In the genomic region with DNA sequence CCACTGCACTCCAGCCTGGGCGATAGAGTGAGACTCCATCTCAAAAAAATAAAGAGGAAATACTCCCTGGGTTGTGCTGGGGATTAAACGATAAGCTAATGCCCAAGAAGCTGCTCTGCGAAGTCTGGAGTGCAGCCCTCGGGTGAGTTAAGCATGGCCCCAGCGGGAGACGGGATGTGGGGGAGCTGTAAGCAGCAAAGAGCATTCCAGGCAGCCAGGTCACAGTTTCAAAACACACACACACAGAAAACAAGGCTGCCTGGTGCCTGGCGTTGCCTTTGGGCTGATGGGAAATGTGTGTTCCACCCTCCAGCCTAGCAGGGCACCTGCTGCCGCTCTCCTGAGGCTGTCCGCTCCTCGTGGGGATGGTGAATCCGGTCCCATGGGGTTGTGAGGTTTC, we compare ENCODE assay signal across 14 cellular contexts. TPM values are rescaled to one million over a fixed set of nuclear protein-coding genes. Genes with fewer than 3 reads are reported as not detected.
DNase-seq lines count a peak whose midpoint lies in the region; ATAC-seq, FAIRE-seq and TF ChIP-seq lines count a peak whose summit lies in the region.
"Had no signal": no experiment of that assay in that cellular context is flagged by ENCODE, and none has a peak within 500 bp of the region (broad histone marks: within the 10 kb centered on the region; RNA-seq: fewer than 3 reads in every experiment).

No MANE protein-coding gene starts in this region.

- H2AFZ ChIP-seq in PC-9: no peak overlapping the region

- POLR2A ChIA-PET in AG04450 (lab: Yijun Ruan, JAX) (interaction anchor here (1.0 kb wide), 1 partner anchor 14 kb away, joined by 10 read pairs; no protein-coding TSS in a partner anchor), PC-9 (lab: Charles Lee; ENCODE audit: unreplicated experiment) (no interaction called here)

- H3K79me2 ChIP-seq in PC-9 (ENCODE audit: low read depth): no peaks in the 10 kb centered on the region

- no peaks in the 10 kb centered on the region; the same call in 1 of the 2 replicates for H3K9me3 ChIP-seq in AG04450 (ENCODE audit: control insufficient read depth, insufficient read depth, low read length)
- no peaks in the 10 kb centered on the region for H3K9me3 ChIP-seq in PC-9 (ENCODE audit: insufficient read depth, low read depth)

- H3K27me3 ChIP-seq in AG04450 (ENCODE audit: control insufficient read depth, insufficient read depth, low read length) (no peaks in the 10 kb centered on the region), PC-9 (ENCODE audit: insufficient read depth, low read depth) (no peaks in the 10 kb centered on the region)

- no peak overlapping the region for H3K4me2 ChIP-seq in PC-9

- H3K27ac ChIP-seq in AG04450 (ENCODE audit: low read depth, low read length) (peak overlapping the region; percentile 21), PC-9 (no peak overlapping the region)

- no peak overlapping the region for H3K4me3 ChIP-seq in AG04450 (ENCODE audit: low read depth, low read length)
- H3K4me3 ChIP-seq in choroid plexus epithelial cell (ENCODE audit: low read depth, low read length): no peak overlapping the region
- H3K4me3 ChIP-seq in PC-9: no peak overlapping the region

- peaks cover 18% of the 10 kb centered on the region for H3K36me3 ChIP-seq in PC-9 (ENCODE audit: low read depth)

- TF ChIP-seq CTCF in AG04450 (IDR thresholded peaks at IDR 0.05; ENCODE audit: low read depth, low read length) (no peak), choroid plexus epithelial cell (conservative IDR thresholded peaks at IDR 0.05; ENCODE audit: low read depth, low read length) (no peak), PC-9 (conservative IDR thresholded peaks at IDR 0.05) (no peak)

- BruUV-seq in PC-9 (replicated peaks; lab: Mats Ljungman, UMichigan): no TSS peak

- no peaks in the 10 kb centered on the region for H3K4me1 ChIP-seq in PC-9 (replicated peaks; ENCODE audit: insufficient read depth)

- peaks cover 8% of the 10 kb centered on the region; the same call in 1 of the 2 replicates for H4K20me1 ChIP-seq in PC-9 (ENCODE audit: insufficient read depth)

- intact Hi-C loops in PC-9 (cut with micrococcal nuclease; ENCODE audit: unreplicated experiment): no loop called here

- H3F3A ChIP-seq in PC-9 (ENCODE audit: insufficient read depth, low read depth): peaks cover 18% of the 10 kb centered on the region; the same call in 1 of the 2 replicates

- FAIRE-seq in RCC 7860 (lab: Jason Lieb, UNC): no peak

- no peak for ATAC-seq in HG02973 (IDR thresholded peaks at IDR 0.05; ENCODE audit: unreplicated experiment)
- no peak for ATAC-seq in HG03520 (IDR thresholded peaks at IDR 0.05; ENCODE audit: unreplicated experiment)
- ATAC-seq: T-helper 17 cell had no signal

- H3K9me2 ChIP-seq in PC-9 (ENCODE audit: insufficient read depth): no peaks in the 10 kb centered on the region

- peak; percentile 51 for DNase-seq in AG04450 (ENCODE audit: low read depth, low spot score)
- DNase-seq in LHCN-M2 (ENCODE audit: low read depth): peak; percentile 81
- DNase-seq in choroid plexus epithelial cell (ENCODE audit: low read depth): peak; percentile 99
- DNase-seq in myocyte (ENCODE audit: low read depth): peak; percentile 65
- no peak for DNase-seq in PC-9
- DNase-seq in RCC 7860 (ENCODE audit: low spot score): no peak
- DNase-seq: activated naive CD8-positive, alpha-beta T cell treated with anti-CD3 and anti-CD28 coated beads, Interleukin-2, amount 10 ng/mL, durations not matched to agents 7 days and 5 days; activated T-cell treated with anti-CD3 and anti-CD28 coated beads, Interleukin-2, amount 50 U/mL, for 24 hours; H7; head of caudate nucleus; stimulated activated CD4-positive, alpha-beta T cell treated with anti-CD3 and anti-CD28 coated beads, Interleukin-1b, Interleukin-23, amount 100 ng/mL, for 48 hours; T-helper 17 cell had no signal

- CTCF ChIA-PET in AG04450 (lab: Charles Lee): interaction anchor here (1.0 to 4.4 kb wide), 4 partner anchors 11 to 352 kb away, joined by 3 to 36 read pairs (median 6); no protein-coding TSS in a partner anchor
- CTCF ChIA-PET in PC-9 (lab: Charles Lee): no interaction called here

RNA-seq across cellular contexts. Expression of a gene that starts 24.1 kb away (rescaled TPM):
- 143 and 168 TPM in 2 replicates for polyA plus RNA-seq in AG04450 (2011; rRNA removed)
- polyA minus RNA-seq in AG04450 (2011; rRNA and poly(A)+ RNA removed): 92.7 and 98.7 TPM in 2 replicates
- total RNA-seq in LHCN-M2 (2014; rRNA removed): 175 and 213 TPM in 2 replicates
- polyA plus RNA-seq in LHCN-M2 (2012): 68.2 TPM
- total RNA-seq in myocyte: 338 and 376 TPM in 2 replicates
- 107 TPM for polyA plus RNA-seq in myocyte (2012)
- total RNA-seq in PC-9 (2021): 39.9 and 40.5 TPM in 2 replicates

Comparison
In these comparisons a context has a peak if more than half of its experiments do, and no peak if none do; other contexts are left out.
1. DNase-seq: peak in AG04450 (single experiment), LHCN-M2 (single experiment), choroid plexus epithelial cell (single experiment) and myocyte (single experiment); none in PC-9 (0 of 2) and RCC 7860 (single experiment).